In the genomic region with DNA sequence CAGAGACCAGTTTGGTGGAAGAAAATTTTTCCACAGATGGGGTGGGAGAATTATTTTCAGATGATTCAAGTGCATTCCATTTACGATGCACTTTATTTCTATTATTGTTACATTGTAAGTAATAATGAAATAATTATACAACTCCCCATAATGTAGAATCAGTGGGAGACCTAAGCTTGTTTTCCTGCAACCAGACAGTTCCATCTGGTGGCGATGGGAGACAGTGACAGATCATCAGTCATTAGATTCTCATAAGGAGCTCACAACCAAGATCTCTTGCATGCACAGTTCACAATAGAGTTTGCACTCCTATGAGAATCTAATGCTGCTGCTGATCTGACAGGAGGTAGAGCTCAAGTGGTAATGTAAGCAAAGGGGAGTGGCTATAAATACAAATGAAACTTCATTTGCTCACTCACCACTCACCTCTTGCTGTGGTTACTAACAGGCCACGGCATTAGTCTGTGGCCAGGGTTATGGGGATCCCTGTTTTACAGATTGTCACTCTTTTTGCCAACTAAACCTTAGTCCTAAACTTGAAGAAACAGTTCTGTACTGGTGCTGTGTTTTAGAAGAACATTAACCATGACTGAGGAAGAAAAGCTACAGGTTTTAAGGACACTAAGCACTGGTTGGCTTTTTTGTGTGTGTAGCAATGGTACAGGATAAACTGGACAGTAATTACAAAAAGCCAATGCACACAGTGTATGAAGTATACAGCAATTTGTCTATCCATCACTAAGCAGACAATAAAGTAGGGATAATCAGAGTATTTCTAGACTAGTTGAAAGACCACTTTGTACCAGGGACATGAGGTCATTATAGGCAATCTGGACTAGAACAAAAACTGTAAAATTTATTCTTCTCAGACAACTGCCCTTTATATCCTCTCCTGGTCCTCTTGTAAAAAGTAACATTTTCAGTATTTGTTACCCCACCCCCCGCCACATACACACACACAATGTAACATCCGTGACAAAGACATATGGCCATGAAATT, we compare ENCODE assay signal across 11 cellular contexts. TPM values are rescaled to one million over a fixed set of nuclear protein-coding genes. Genes with fewer than 3 reads are reported as not detected.
DNase-seq lines count a peak whose midpoint lies in the region; ATAC-seq and TF ChIP-seq lines count a peak whose summit lies in the region.
"Had no signal": no experiment of that assay in that cellular context is flagged by ENCODE, and none has a peak within 500 bp of the region (broad histone marks: within the 10 kb centered on the region; RNA-seq: fewer than 3 reads in every experiment).

No MANE protein-coding gene starts in this region.

- no peaks in the 10 kb centered on the region for H3K36me3 ChIP-seq in PC-9 (ENCODE audit: low read depth)

- H3K36me3 Mint-ChIP-seq in glutamatergic neuron (ENCODE audit: unreplicated experiment), result no peaks in the 10 kb centered on the region
- H3K36me3 Mint-ChIP-seq in activated T-cell treated with anti-CD3 and anti-CD28 coated beads, Interleukin-2, amount 50 U/mL, for 24 hours (ENCODE audit: low read depth), result no peaks in the 10 kb centered on the region
- H3K36me3 Mint-ChIP-seq: activated CD4-positive, alpha-beta memory T cell treated with anti-CD3 and anti-CD28 coated beads for 36 hours had no signal

- H3K27me3 ChIP-seq in PC-9 (ENCODE audit: insufficient read depth, low read depth), result no peaks in the 10 kb centered on the region

- peaks cover 3% of the 10 kb centered on the region for H3K9me3 Mint-ChIP-seq in glutamatergic neuron (ENCODE audit: unreplicated experiment)
- no peaks in the 10 kb centered on the region for H3K9me3 Mint-ChIP-seq in activated T-cell treated with anti-CD3 and anti-CD28 coated beads, Interleukin-2, amount 50 U/mL, for 24 hours
- H3K9me3 Mint-ChIP-seq: activated CD4-positive, alpha-beta memory T cell treated with anti-CD3 and anti-CD28 coated beads for 36 hours had no signal

- H3K27ac Mint-ChIP-seq in glutamatergic neuron (ENCODE audit: unreplicated experiment), result no peak overlapping the region
- H3K27ac Mint-ChIP-seq in activated T-cell treated with anti-CD3 and anti-CD28 coated beads, Interleukin-2, amount 50 U/mL, for 24 hours, result no peak overlapping the region
- H3K27ac Mint-ChIP-seq: activated CD4-positive, alpha-beta memory T cell treated with anti-CD3 and anti-CD28 coated beads for 36 hours had no signal

- H3F3A ChIP-seq in PC-9 (ENCODE audit: insufficient read depth, low read depth), result no peaks in the 10 kb centered on the region

- CTCF ChIA-PET in PC-9 (lab: Charles Lee), result no interaction called here

- H3K79me2 ChIP-seq in PC-9 (ENCODE audit: low read depth), result no peaks in the 10 kb centered on the region

- POLR2A ChIA-PET in PC-9 (lab: Charles Lee; ENCODE audit: unreplicated experiment), result no interaction called here

- no peaks in the 10 kb centered on the region for H3K4me1 ChIP-seq in PC-9 (replicated peaks; ENCODE audit: insufficient read depth)
- H3K4me1 ChIP-seq: psoas muscle had no signal

- no TSS peak for BruUV-seq in PC-9 (replicated peaks; lab: Mats Ljungman, UMichigan)

- no peaks in the 10 kb centered on the region for H3K4me1 Mint-ChIP-seq in glutamatergic neuron (ENCODE audit: low read depth, unreplicated experiment)
- no peaks in the 10 kb centered on the region for H3K4me1 Mint-ChIP-seq in activated T-cell treated with anti-CD3 and anti-CD28 coated beads, Interleukin-2, amount 50 U/mL, for 24 hours (ENCODE audit: low read depth)

- no peak overlapping the region for H3K4me2 ChIP-seq in PC-9

- no peak overlapping the region for H3K27ac ChIP-seq in PC-9
- H3K27ac ChIP-seq: psoas muscle had no signal

- TF ChIP-seq CTCF in PC-9 (conservative IDR thresholded peaks at IDR 0.05), result 0 out of 2 replicates have a peak, but pooled peaks have one; percentile 22
- TF ChIP-seq CTCF in glutamatergic neuron (IDR thresholded peaks at IDR 0.05; ENCODE audit: partially characterized antibody, unreplicated experiment), result no peak

- no peaks in the 10 kb centered on the region for H3K9me3 ChIP-seq in PC-9 (ENCODE audit: insufficient read depth, low read depth)
- H3K9me3 ChIP-seq: psoas muscle had no signal

- no peaks in the 10 kb centered on the region for H3K9me2 ChIP-seq in PC-9 (ENCODE audit: insufficient read depth)

- no peak overlapping the region for H3K4me3 ChIP-seq in PC-9
- H3K4me3 ChIP-seq: psoas muscle had no signal

- intact Hi-C loops in PC-9 (cut with micrococcal nuclease; ENCODE audit: unreplicated experiment) (no loop called here), left colon (cut with DNase I, micrococcal nuclease) (no loop called here), Right ventricle myocardium superior (cut with DNase I) (no loop called here)

- no peaks in the 10 kb centered on the region for H4K20me1 ChIP-seq in PC-9 (ENCODE audit: insufficient read depth)

- peak; percentile 30 for DNase-seq in Ammon's horn (ENCODE audit: low spot score)
- DNase-seq in PC-9, result no peak
- DNase-seq in left colon, result no peak
- DNase-seq in Right ventricle myocardium superior, result no peak
- no peak for DNase-seq in glutamatergic neuron
- no peak for DNase-seq in activated T-cell treated with anti-CD3 and anti-CD28 coated beads, Interleukin-2, amount 50 U/mL, for 24 hours
- DNase-seq: activated CD4-positive, alpha-beta memory T cell treated with anti-CD3 and anti-CD28 coated beads for 36 hours; NCI-H187; psoas muscle had no signal

- no peaks in the 10 kb centered on the region for H3K27me3 Mint-ChIP-seq in glutamatergic neuron (ENCODE audit: unreplicated experiment)
- H3K27me3 Mint-ChIP-seq in activated T-cell treated with anti-CD3 and anti-CD28 coated beads, Interleukin-2, amount 50 U/mL, for 24 hours, result peaks cover 2% of the 10 kb centered on the region

- no peak overlapping the region for H3K4me3 Mint-ChIP-seq in glutamatergic neuron (ENCODE audit: unreplicated experiment)
- no peak overlapping the region for H3K4me3 Mint-ChIP-seq in activated T-cell treated with anti-CD3 and anti-CD28 coated beads, Interleukin-2, amount 50 U/mL, for 24 hours
- H3K4me3 Mint-ChIP-seq: activated CD4-positive, alpha-beta memory T cell treated with anti-CD3 and anti-CD28 coated beads for 36 hours had no signal

- H2AFZ ChIP-seq in PC-9, result no peak overlapping the region

- ATAC-seq in GM19372 (IDR thresholded peaks at IDR 0.05; ENCODE audit: low read depth, unreplicated experiment), result peak; percentile 99
- ATAC-seq in HG02970 (IDR thresholded peaks at IDR 0.05; ENCODE audit: low FRiP score, unreplicated experiment), result peak; percentile 52
- ATAC-seq in left colon, result no peak
- ATAC-seq in Right ventricle myocardium superior (ENCODE audit: poor library complexity), result no peak
- ATAC-seq: psoas muscle had no signal

RNA-seq across cellular contexts. Expression of a gene that starts 9.9 kb away (rescaled TPM):
- 0.65 and 1.1 TPM in 2 replicates for total RNA-seq in PC-9 (2021)
- 1 to 10 TPM; 3.1 to 3.7 TPM for total RNA-seq in left colon
- 3.2 TPM for total RNA-seq in Right ventricle myocardium superior
- total RNA-seq in glutamatergic neuron (ENCODE audit: unreplicated experiment), result 5.3 TPM

RNA-seq across cellular contexts. Expression of a gene that starts 22.3 kb away (rescaled TPM):
- total RNA-seq in PC-9 (2021) (19.0 and 29.0 TPM in 2 replicates), left colon (10 to 100 TPM; 44.7 to 54.6 TPM), Right ventricle myocardium superior (63.1 TPM), glutamatergic neuron (ENCODE audit: unreplicated experiment) (38.1 TPM)

Comparison
In these comparisons a context has a peak if more than half of its experiments do, and no peak if none do; other contexts are left out.
1. ATAC-seq: peak in GM19372 (single experiment) and HG02970 (single experiment); none in left colon (single experiment) and Right ventricle myocardium superior (single experiment).